7 cellular contexts compared by ENCODE assay signal in the genomic region with DNA sequence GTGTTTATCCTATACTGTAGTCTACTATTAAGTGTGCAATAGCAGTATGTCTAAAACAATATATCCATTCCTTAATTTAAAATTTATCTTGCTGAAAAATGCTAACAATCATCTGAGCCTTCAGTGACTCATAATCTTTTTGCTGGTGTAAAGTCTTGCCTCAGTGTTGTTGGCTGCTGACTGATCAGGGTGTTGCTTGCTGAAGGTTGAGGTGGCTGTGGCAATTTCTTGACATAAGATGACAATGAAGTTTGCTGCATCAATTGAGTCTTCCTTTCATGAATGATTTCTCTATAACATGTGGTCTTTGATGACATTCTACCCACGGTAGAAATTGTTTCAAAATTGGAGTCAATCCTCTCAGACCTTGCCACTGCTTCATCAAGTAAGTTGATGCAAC.
"Had no signal": no experiment of that assay in that cellular context is flagged by ENCODE, and none has a peak within 500 bp of the region (broad histone marks: within the 10 kb centered on the region; RNA-seq: fewer than 3 reads in every experiment).

No MANE protein-coding gene starts in this region.

- H3K36me3 Mint-ChIP-seq: IgD-negative memory B cell had no signal

- H3K9me3 Mint-ChIP-seq: HFFc6 had no signal

- H3K27me3 Mint-ChIP-seq: IgD-negative memory B cell had no signal

- H3K4me1 Mint-ChIP-seq: IgD-negative memory B cell had no signal

- H3K4me3 Mint-ChIP-seq: HFFc6, IgD-negative memory B cell had no signal

- DNase-seq: GM23248, GOT3, H7, HFFc6 had no signal

- ATAC-seq: HCT116, HepG2 had no signal

- FAIRE-seq: HepG2 had no signal

- H3K27ac Mint-ChIP-seq: HFFc6, IgD-negative memory B cell had no signal
